17 cellular contexts compared by ENCODE assay signal in the genomic region with DNA sequence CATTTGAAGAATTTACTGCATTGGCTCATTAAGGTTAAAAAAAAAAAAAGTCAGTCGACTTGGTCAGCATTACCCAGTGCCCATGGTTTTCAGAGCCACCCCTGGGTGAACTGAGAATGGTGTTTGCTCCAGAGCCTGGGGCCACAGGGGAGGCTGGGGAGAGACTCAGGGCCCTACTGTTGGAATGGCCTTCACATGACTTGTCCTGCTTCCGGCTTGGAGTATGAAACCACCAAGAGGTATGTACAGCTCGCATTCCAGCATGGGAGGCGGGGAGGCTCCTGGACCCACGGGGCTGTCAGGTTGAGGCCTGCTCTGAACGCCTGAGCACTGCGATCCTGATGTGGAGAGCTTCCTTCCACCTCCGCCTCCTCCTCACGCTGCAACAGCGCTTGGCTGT. TPM values are rescaled to one million over a fixed set of nuclear protein-coding genes. Genes with fewer than 3 reads are reported as not detected.
A peak's percentile ranks its signal among the peaks of the same experiment; 100 is the strongest.
DNase-seq lines count a peak whose midpoint lies in the region; ATAC-seq and TF ChIP-seq lines count a peak whose summit lies in the region.
"Had no signal": no experiment of that assay in that cellular context is flagged by ENCODE, and none has a peak within 500 bp of the region (broad histone marks: within the 10 kb centered on the region; RNA-seq: fewer than 3 reads in every experiment).

No MANE protein-coding gene starts in this region.

- TF ChIP-seq POLR2A in heart left ventricle (IDR thresholded peaks at IDR 0.05), result no peak

- peaks cover 0 to 56% (median 28%) of the 10 kb centered on the region in 12 donors for H3K4me1 ChIP-seq in heart left ventricle

- no peaks in the 10 kb centered on the region for H3K9me3 Mint-ChIP-seq in stimulated activated effector memory CD8-positive, alpha-beta T cell treated with anti-CD3 and anti-CD28 coated beads, Interleukin-12 subunit alpha, Interleukin-12 subunit beta, amount 100 ng/mL, for 72 hours
- peaks cover 4% of the 10 kb centered on the region for H3K9me3 Mint-ChIP-seq in progenitor cell of endocrine pancreas (ENCODE audit: low read depth)

- ATAC-seq in heart left ventricle (peak in 2 of 4 donors; percentile 11 to 48), left cardiac atrium (no peak), HG02973 (IDR thresholded peaks at IDR 0.05; ENCODE audit: unreplicated experiment) (no peak)
- no peak for ATAC-seq in stimulated activated effector memory CD8-positive, alpha-beta T cell treated with anti-CD3 and anti-CD28 coated beads, Interleukin-12 subunit alpha, Interleukin-12 subunit beta, amount 100 ng/mL, for 72 hours

- peak overlapping the region; percentile 56 for H3K27ac Mint-ChIP-seq in stimulated activated effector memory CD8-positive, alpha-beta T cell treated with anti-CD3 and anti-CD28 coated beads, Interleukin-12 subunit alpha, Interleukin-12 subunit beta, amount 100 ng/mL, for 72 hours
- no peak overlapping the region for H3K27ac Mint-ChIP-seq in progenitor cell of endocrine pancreas
- H3K27ac Mint-ChIP-seq: activated naive CD8-positive, alpha-beta T cell had no signal

- peak in 3 of 5 donors; percentile 31 to 34 (median 34) for DNase-seq in heart left ventricle
- DNase-seq in left cardiac atrium, result no peak
- DNase-seq in amniotic epithelial cell (ENCODE audit: low read depth), result peak; percentile 84
- peak; percentile 99 for DNase-seq in islet precursor cell
- DNase-seq in stimulated activated effector memory CD8-positive, alpha-beta T cell treated with anti-CD3 and anti-CD28 coated beads, Interleukin-12 subunit alpha, Interleukin-12 subunit beta, amount 100 ng/mL, for 72 hours (ENCODE audit: low spot score in 2 of 2), result no peak
- no peak for DNase-seq in NCI-H82 (lab: John Stamatoyannopoulos, UW)
- no peak for DNase-seq in progenitor cell of endocrine pancreas (ENCODE audit: low spot score, unreplicated experiment)
- DNase-seq: Calu3; cortex of kidney; MV-4-11; stimulated activated CD4-positive, alpha-beta T cell treated with anti-CD3 and anti-CD28 coated beads, Interleukin-15, amount 100 ng/mL, for 24 hours; stimulated activated CD8-positive, alpha-beta memory T cell treated with anti-CD3 and anti-CD28 coated beads, Interleukin-4, amount 100 ng/mL, for 48 hours; uterus had no signal

- peaks cover 28% of the 10 kb centered on the region for H3K4me1 Mint-ChIP-seq in stimulated activated effector memory CD8-positive, alpha-beta T cell treated with anti-CD3 and anti-CD28 coated beads, Interleukin-12 subunit alpha, Interleukin-12 subunit beta, amount 100 ng/mL, for 72 hours
- peaks cover 23% of the 10 kb centered on the region for H3K4me1 Mint-ChIP-seq in progenitor cell of endocrine pancreas (ENCODE audit: low read depth)

- peak overlapping the region in 1 of 12 donors; percentile 7 for H3K27ac ChIP-seq in heart left ventricle
- H3K27ac ChIP-seq: HL-60, neutrophil, uterus had no signal

- H3K4me3 ChIP-seq in heart left ventricle, result no peak overlapping the region
- H3K4me3 ChIP-seq: uterus had no signal

- H3K27me3 Mint-ChIP-seq in progenitor cell of endocrine pancreas, result no peaks in the 10 kb centered on the region
- H3K27me3 Mint-ChIP-seq: activated naive CD8-positive, alpha-beta T cell had no signal

- H3K4me3 Mint-ChIP-seq in stimulated activated effector memory CD8-positive, alpha-beta T cell treated with anti-CD3 and anti-CD28 coated beads, Interleukin-12 subunit alpha, Interleukin-12 subunit beta, amount 100 ng/mL, for 72 hours, result no peak overlapping the region
- H3K4me3 Mint-ChIP-seq in progenitor cell of endocrine pancreas (ENCODE audit: low read depth), result no peak overlapping the region
- H3K4me3 Mint-ChIP-seq: activated naive CD8-positive, alpha-beta T cell had no signal

- peaks cover 0 to 8% (median 0%) of the 10 kb centered on the region in 9 donors for H3K36me3 ChIP-seq in heart left ventricle
- H3K36me3 ChIP-seq: neutrophil, uterus had no signal

- peaks cover 0 to 3% (median 0%) of the 10 kb centered on the region in 12 donors for H3K9me3 ChIP-seq in heart left ventricle
- H3K9me3 ChIP-seq: neutrophil, uterus had no signal

- TF ChIP-seq CTCF in heart left ventricle (IDR thresholded peaks at IDR 0.05) (no peak), progenitor cell of endocrine pancreas (IDR thresholded peaks at IDR 0.05; ENCODE audit: unreplicated experiment) (no peak)

- WGBS in heart left ventricle, 4 donors, result 69 to 79% (median 72%) methylated on average over 10 of the region's 10 CpGs

- peaks cover 52% of the 10 kb centered on the region for H3K36me3 Mint-ChIP-seq in stimulated activated effector memory CD8-positive, alpha-beta T cell treated with anti-CD3 and anti-CD28 coated beads, Interleukin-12 subunit alpha, Interleukin-12 subunit beta, amount 100 ng/mL, for 72 hours
- H3K36me3 Mint-ChIP-seq in progenitor cell of endocrine pancreas (ENCODE audit: insufficient read depth), result peaks cover 19% of the 10 kb centered on the region

- no peaks in the 10 kb centered on the region for H3K27me3 ChIP-seq in heart left ventricle
- H3K27me3 ChIP-seq: neutrophil, uterus had no signal

- intact Hi-C loops in heart left ventricle (cut with DNase I), result no loop called here
- intact Hi-C loops in left cardiac atrium (cut with DNase I), result no loop called here

RNA-seq across cellular contexts. Expression of gene MSI2, which starts 36.8 kb away (rescaled TPM):
- total RNA-seq in heart left ventricle (100 to 1,000 TPM in 6 of 9 donors, 10 to 100 TPM in 3; 43.2 to 120 (median 104) TPM), left cardiac atrium (10 to 100 TPM; 84.1 to 95.5 TPM), progenitor cell of endocrine pancreas (161 and 164 TPM in 2 replicates)
- 10 to 100 TPM; 35.9 to 51.5 TPM for polyA plus RNA-seq in heart left ventricle

Comparison
In these comparisons a context has a peak if more than half of its experiments do, and no peak if none do; other contexts are left out.
1. DNase-seq: peak in heart left ventricle (3 of 5), amniotic epithelial cell (single experiment) and islet precursor cell (single experiment); none in left cardiac atrium (single experiment), stimulated activated effector memory CD8-positive, alpha-beta T cell treated with anti-CD3 and anti-CD28 coated beads, Interleukin-12 subunit alpha, Interleukin-12 subunit beta, amount 100 ng/mL, for 72 hours (0 of 2), NCI-H82 (single experiment) and progenitor cell of endocrine pancreas (single experiment).